In the genomic region with DNA sequence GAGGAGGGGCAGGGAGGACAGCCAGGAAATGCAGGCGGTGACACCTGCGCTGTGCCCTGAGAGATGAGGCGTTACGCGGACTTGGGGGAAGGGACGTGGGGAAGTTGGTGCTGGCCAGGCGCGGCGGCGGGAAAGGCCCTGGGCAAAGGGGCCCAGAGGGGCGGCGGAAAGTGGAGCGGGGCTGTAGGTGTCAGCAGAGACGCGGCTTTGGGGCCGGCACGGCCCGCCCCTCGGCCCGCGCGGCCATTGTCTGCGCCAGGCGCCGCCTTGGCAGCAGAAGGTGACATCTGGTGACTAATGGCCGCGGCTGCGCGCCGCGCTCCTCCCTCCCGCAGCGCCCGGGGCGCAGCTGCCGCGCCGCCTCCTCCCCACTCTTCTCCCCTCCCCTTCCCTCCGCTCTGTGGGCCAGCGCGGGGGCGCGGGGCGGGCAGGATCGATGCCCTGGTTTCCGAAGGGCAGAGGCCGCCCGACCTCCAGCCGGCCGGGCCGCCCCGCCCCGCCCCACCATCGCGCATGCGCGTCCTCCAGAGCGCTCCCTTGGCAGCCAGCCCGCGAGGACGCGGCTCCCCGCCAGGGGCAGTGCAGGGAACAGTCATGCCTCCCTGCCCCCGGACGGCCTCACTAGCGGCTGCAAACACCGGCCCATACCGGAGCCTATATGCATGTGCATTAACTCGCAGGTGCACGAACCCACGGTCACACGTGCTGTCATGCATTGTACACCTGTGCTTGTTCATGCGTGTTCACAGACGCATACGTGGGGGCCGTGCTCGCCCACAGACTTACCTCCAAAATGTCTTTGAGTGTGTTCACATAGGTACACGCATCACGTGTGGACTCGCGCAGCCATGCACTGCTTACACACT, we compare ENCODE assay signal across 8 cellular contexts.
DNase-seq lines count a peak whose midpoint lies in the region; ATAC-seq and TF ChIP-seq lines count a peak whose summit lies in the region.

No MANE protein-coding gene starts in this region.

- H4K20me1 ChIP-seq in mammary epithelial cell (ENCODE audit: insufficient read depth, low read length) = no peaks in the 10 kb centered on the region

- H3K27ac ChIP-seq in VCaP (peak overlapping the region; percentile 87), mammary epithelial cell (ENCODE audit: insufficient read depth, low read depth, low read length) (no peak overlapping the region)

- dilution Hi-C loops in mammary epithelial cell (cut with HindIII; ENCODE audit: low sequenced_read_pairs) = loop anchor here (10.0 kb wide), 1 partner anchor 258 kb away; no protein-coding TSS in a partner anchor

- intact Hi-C loops in mammary epithelial cell (cut with micrococcal nuclease) = loop anchor here (1.0 to 10.0 kb wide), 7 partner anchors 91 to 894 kb away; partner anchors contain the start of gene ZMIZ1

- peak overlapping the region; percentile 17 for H3K9ac ChIP-seq in mammary epithelial cell (ENCODE audit: insufficient read depth, low read length)

- no peaks in the 10 kb centered on the region for H3K27me3 ChIP-seq in mammary epithelial cell (ENCODE audit: insufficient read depth, low read length)

- CTCF ChIA-PET in mammary epithelial cell (lab: Charles Lee; ENCODE audit: low non-redundant PET) = interaction anchor here (1.1 kb wide), 1 partner anchor 256 kb away, joined by 3 read pairs; no protein-coding TSS in a partner anchor

- no peaks in the 10 kb centered on the region for H3K36me3 ChIP-seq in mammary epithelial cell (ENCODE audit: insufficient read depth, low read length)

- WGBS in mammary epithelial cell (ENCODE audit: low coverage, missing lambda C conversion rate) = 22% methylated on average over 19 of the region's 81 CpGs

- no peaks in the 10 kb centered on the region for H3K9me3 ChIP-seq in mammary epithelial cell (replicated peaks; ENCODE audit: insufficient read depth, low read length)

- no peaks in the 10 kb centered on the region for H3K4me1 ChIP-seq in mammary epithelial cell (ENCODE audit: insufficient read depth, low read length)

- H2AFZ ChIP-seq in mammary epithelial cell (ENCODE audit: low read depth, low read length) = peak overlapping the region; percentile 94

- no TSS peak for BruUV-seq in mammary epithelial cell (replicated peaks; lab: Mats Ljungman, UMichigan)

- in situ Hi-C loops in mammary epithelial cell (cut with MboI; ENCODE audit: low sequenced_read_pairs in 2 of 2) = loop anchor here in 1 of 2 donors (25.0 kb wide), 1 partner anchor 241 kb away; no protein-coding TSS in a partner anchor

- DNase-seq in AG08395 (ENCODE audit: low spot score) = peak; percentile 99
- peak; percentile 86 for DNase-seq in NCI-H2171 treated with DMSO at 0.1 percent for 48 hours (lab: John Stamatoyannopoulos, UW)
- peak; percentile 88 for DNase-seq in mammary epithelial cell
- peak; percentile 74 for DNase-seq in iris pigment epithelial cell (ENCODE audit: low read depth)
- peak; percentile 91 for DNase-seq in stimulated activated CD4-positive, alpha-beta T cell treated with anti-CD3 and anti-CD28 coated beads, Interleukin-12 subunit alpha, Interleukin-12 subunit beta, amount 100 ng/mL, for 24 hours (ENCODE audit: low read depth in 2 of 2)

- peak overlapping the region; percentile 53 to 65 (median 64) for H3K4me3 ChIP-seq in mammary epithelial cell (replicated peaks in 1 of 3; ENCODE audit: insufficient read depth in 1 of 3, low read depth in 2 of 3, low read length in 3 of 3)

- TF ChIP-seq CTCF in VCaP (conservative IDR thresholded peaks at IDR 0.05) (peak; percentile 86), mammary epithelial cell (conservative IDR thresholded peaks at IDR 0.05 in 1 of 2, IDR thresholded peaks at IDR 0.05 in 1 of 2; ENCODE audit: extremely low read depth in 1 of 2, insufficient read depth in 1 of 2, low read depth in 1 of 2, low read length in 2 of 2) (peak; percentile 53 to 70)

- peak; percentile 74 for ATAC-seq in GM18873 (IDR thresholded peaks at IDR 0.05; ENCODE audit: low FRiP score, unreplicated experiment)
- peak; percentile 77 for ATAC-seq in HG03135 (IDR thresholded peaks at IDR 0.05; ENCODE audit: unreplicated experiment)

- H3K79me2 ChIP-seq in mammary epithelial cell (ENCODE audit: insufficient read depth, low read length) = no peaks in the 10 kb centered on the region

- H3K4me2 ChIP-seq in mammary epithelial cell (ENCODE audit: insufficient read depth, low read depth, low read length) = peak overlapping the region; percentile 93
